9 cellular contexts compared by ENCODE assay signal in the genomic region with DNA sequence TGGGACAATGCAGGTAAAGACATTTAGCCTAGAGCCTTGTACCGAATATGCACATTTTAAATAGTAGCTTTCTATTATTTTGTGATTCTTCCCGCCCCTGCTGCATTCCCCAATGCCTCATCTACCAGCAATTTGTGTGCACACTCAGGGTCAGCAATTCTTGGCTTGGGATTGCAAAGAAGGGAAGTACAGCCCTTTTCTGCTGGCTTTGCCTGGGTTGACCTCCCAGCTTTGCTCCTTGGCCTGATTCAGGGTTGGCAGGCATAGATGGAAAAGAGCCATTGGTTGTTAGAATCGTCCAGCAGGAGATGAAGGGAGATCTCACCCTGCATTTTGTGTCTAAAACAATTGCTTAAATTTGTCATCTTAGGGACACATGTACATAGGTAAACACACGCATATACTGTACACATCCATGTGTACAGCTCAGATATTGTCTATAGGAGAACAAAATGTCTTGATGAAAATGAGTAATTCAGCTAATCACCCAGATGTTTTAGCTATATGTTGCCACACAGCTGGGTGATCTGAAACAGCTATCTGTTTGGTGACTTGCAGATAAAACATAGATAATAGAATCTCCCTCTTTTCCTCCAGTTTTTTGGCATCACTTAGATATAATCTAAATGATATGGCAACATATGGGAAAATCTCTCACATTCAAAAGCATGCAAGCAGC.
DNase-seq lines count a peak whose midpoint lies in the region; ATAC-seq and TF ChIP-seq lines count a peak whose summit lies in the region.
"Had no signal": no experiment of that assay in that cellular context is flagged by ENCODE, and none has a peak within 500 bp of the region (broad histone marks: within the 10 kb centered on the region; RNA-seq: fewer than 3 reads in every experiment).

No MANE protein-coding gene starts in this region.

- H3K4me3 Mint-ChIP-seq in IgD-negative memory B cell, result peak overlapping the region; percentile 27 to 91 (median 67)

- TF ChIP-seq CTCF in AG04450 (IDR thresholded peaks at IDR 0.05; ENCODE audit: low read depth, low read length), result no peak
- no peak for TF ChIP-seq CTCF in suprapubic skin (IDR thresholded peaks at IDR 0.05)

- no peak for ATAC-seq in GM19397 (IDR thresholded peaks at IDR 0.05; ENCODE audit: unreplicated experiment)

- H3K27me3 ChIP-seq in AG04450 (ENCODE audit: control insufficient read depth, insufficient read depth, low read length), result no peaks in the 10 kb centered on the region
- no peaks in the 10 kb centered on the region for H3K27me3 ChIP-seq in suprapubic skin

- DNase-seq in AG04450 (ENCODE audit: low read depth, low spot score) (no peak), cerebellar cortex (ENCODE audit: low spot score) (peak; percentile 87), middle frontal gyrus (ENCODE audit: extremely low spot score, low spot score) (peak; percentile 26), suprapubic skin (ENCODE audit: low spot score in 2 of 2) (no peak), 8988T (no peak), NCI-H69 (lab: John Stamatoyannopoulos, UW) (no peak)
- DNase-seq: NCI-H748 treated with DMSO at 0.1 percent for 48 hours had no signal

- POLR2A ChIA-PET in AG04450 (lab: Yijun Ruan, JAX), result interaction anchor here (1.1 kb wide), 1 partner anchor 60 kb away, joined by 5 read pairs; no protein-coding TSS in a partner anchor

- 41% methylated on average over 4 of the region's 4 CpGs for WGBS in suprapubic skin

- CTCF ChIA-PET in AG04450 (lab: Charles Lee), result interaction anchor here (1.0 to 1.2 kb wide), 2 partner anchors 18 to 847 kb away, joined by 3 to 4 read pairs; no protein-coding TSS in a partner anchor

- peak overlapping the region; percentile 45 to 87 (median 67) for H3K27ac Mint-ChIP-seq in IgD-negative memory B cell

- no peaks in the 10 kb centered on the region for H3K36me3 ChIP-seq in suprapubic skin

- H3K4me1 Mint-ChIP-seq in IgD-negative memory B cell, result peaks cover 36 to 41% (median 38%) of the 10 kb centered on the region in 3 donors

- no peaks in the 10 kb centered on the region for H3K9me3 Mint-ChIP-seq in IgD-negative memory B cell

- peaks cover 2% of the 10 kb centered on the region for H3K36me3 Mint-ChIP-seq in IgD-negative memory B cell

- no peak overlapping the region for H3K4me3 ChIP-seq in AG04450 (ENCODE audit: low read depth, low read length)
- no peak overlapping the region for H3K4me3 ChIP-seq in suprapubic skin

- TF ChIP-seq EP300 in suprapubic skin (IDR thresholded peaks at IDR 0.05), result no peak

- no peaks in the 10 kb centered on the region for H3K27me3 Mint-ChIP-seq in IgD-negative memory B cell

- H3K4me1 ChIP-seq in suprapubic skin, result peaks cover 23% of the 10 kb centered on the region

- no peaks in the 10 kb centered on the region for H3K9me3 ChIP-seq in AG04450 (ENCODE audit: control insufficient read depth, insufficient read depth, low read length)
- no peaks in the 10 kb centered on the region for H3K9me3 ChIP-seq in suprapubic skin

- TF ChIP-seq POLR2A in suprapubic skin (IDR thresholded peaks at IDR 0.05), result no peak

- H3K27ac ChIP-seq in AG04450 (ENCODE audit: low read depth, low read length) (peak overlapping the region; percentile 22), suprapubic skin (no peak overlapping the region)

Comparison
In these comparisons a context has a peak if more than half of its experiments do, and no peak if none do; other contexts are left out.
1. DNase-seq: peak in cerebellar cortex (single experiment) and middle frontal gyrus (single experiment); none in AG04450 (single experiment), suprapubic skin (0 of 2), 8988T (single experiment) and NCI-H69 (single experiment).